In the genomic region with DNA sequence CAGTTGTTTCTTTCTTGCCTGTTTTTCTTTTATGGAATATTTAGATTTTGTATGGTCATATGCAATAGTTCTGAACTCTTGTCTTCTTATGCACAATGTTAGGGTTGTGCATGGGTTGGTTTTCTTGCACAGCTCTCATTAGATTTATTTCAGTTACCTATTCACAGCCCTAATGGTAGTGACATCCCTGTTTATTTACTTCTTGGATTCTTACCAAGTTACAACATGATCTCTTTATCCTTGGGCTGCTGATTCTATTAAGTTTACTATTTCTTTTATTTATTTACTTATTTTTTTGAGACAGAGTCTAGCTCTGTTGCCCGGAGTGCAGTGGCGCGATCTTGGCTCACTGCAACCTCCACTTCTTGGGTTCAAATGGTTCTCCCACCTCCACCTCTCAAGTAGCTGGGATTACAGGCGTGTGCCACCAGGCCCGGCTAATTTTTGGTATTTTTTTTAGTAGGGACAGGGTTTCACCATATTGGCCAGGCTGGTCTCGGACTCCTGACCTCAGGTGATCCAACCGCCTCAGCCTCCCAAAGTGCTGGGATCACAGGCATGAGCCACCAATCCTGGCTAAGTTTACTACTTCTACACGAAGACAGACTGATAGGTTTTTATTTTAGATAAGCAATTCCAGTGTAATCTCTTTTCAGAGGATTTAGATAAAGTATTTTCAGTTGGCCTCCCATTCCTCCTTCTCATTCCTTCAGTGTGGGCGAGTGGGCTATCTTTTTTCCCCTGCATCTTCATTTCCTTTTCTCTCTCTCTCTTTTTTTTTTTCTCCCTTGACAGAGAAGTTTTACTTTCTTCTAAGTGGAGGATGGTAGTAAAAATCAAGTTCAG, we compare ENCODE assay signal across 33 cellular contexts.
DNase-seq lines count a peak whose midpoint lies in the region; ATAC-seq and TF ChIP-seq lines count a peak whose summit lies in the region.
"Had no signal": no experiment of that assay in that cellular context is flagged by ENCODE, and none has a peak within 500 bp of the region (broad histone marks: within the 10 kb centered on the region; RNA-seq: fewer than 3 reads in every experiment).

No MANE protein-coding gene starts in this region.

- no peak overlapping the region for H3K4me3 Mint-ChIP-seq in CD4-positive, alpha-beta memory T cell
- H3K4me3 Mint-ChIP-seq in activated T-helper 17 cell treated with anti-CD3 and anti-CD28 coated beads, Interleukin-2, amount 50 U/mL, for 72 hours = no peak overlapping the region
- no peak overlapping the region for H3K4me3 Mint-ChIP-seq in nephron
- H3K4me3 Mint-ChIP-seq: activated CD8-positive, alpha-beta memory T cell treated with anti-CD3 and anti-CD28 coated beads, Interleukin-2, amount 10 ng/mL, durations not matched to agents 7 days and 5 days; activated T-cell treated with anti-CD3 and anti-CD28 coated beads, Interleukin-2, amount 50 U/mL, for 4 hours; CD8-positive, alpha-beta memory T cell; central memory CD8-positive, alpha-beta T cell; nephron progenitor cell; stimulated activated naive CD8-positive, alpha-beta T cell treated with anti-CD3 and anti-CD28 coated beads, Interleukin-15, amount 100 ng/mL, for 72 hours; T-helper 2 cell treated with Interferon-gamma antibody and Interleukin-4, amounts not matched to agents 5 μg/mL and 100 μg/mL, for 36 hours had no signal

- no peak overlapping the region for H3K4me3 ChIP-seq in CD4-positive, alpha-beta memory T cell (ENCODE audit: low read length in 2 of 2)
- H3K4me3 ChIP-seq in Loucy (ENCODE audit: low read length, poor library complexity, severe bottlenecking) (no peak overlapping the region), suprapubic skin (no peak overlapping the region), upper lobe of left lung (no peak overlapping the region)
- H3K4me3 ChIP-seq: ovary, skin epidermis, tibial nerve had no signal

- ATAC-seq in activated T-helper 17 cell treated with anti-CD3 and anti-CD28 coated beads, Interleukin-2, amount 50 U/mL, for 72 hours (replicated peaks) = no peak
- ATAC-seq in upper lobe of left lung (ENCODE audit: low FRiP score in 2 of 2) = no peak
- no peak for ATAC-seq in left colon
- ATAC-seq: activated CD8-positive, alpha-beta memory T cell treated with anti-CD3 and anti-CD28 coated beads, Interleukin-2, amount 10 ng/mL, durations not matched to agents 7 days and 5 days; activated T-cell treated with anti-CD3 and anti-CD28 coated beads, Interleukin-2, amount 50 U/mL, for 4 hours; esophagus mucosa; Panc1; stimulated activated naive CD8-positive, alpha-beta T cell treated with anti-CD3 and anti-CD28 coated beads, Interleukin-15, amount 100 ng/mL, for 72 hours had no signal

- H3K79me2 ChIP-seq in Loucy (ENCODE audit: insufficient read depth, low read length) = peaks cover 63% of the 10 kb centered on the region

- H3K27me3 Mint-ChIP-seq in CD4-positive, alpha-beta memory T cell = no peaks in the 10 kb centered on the region
- no peaks in the 10 kb centered on the region for H3K27me3 Mint-ChIP-seq in activated T-helper 17 cell treated with anti-CD3 and anti-CD28 coated beads, Interleukin-2, amount 50 U/mL, for 72 hours
- no peaks in the 10 kb centered on the region for H3K27me3 Mint-ChIP-seq in nephron (ENCODE audit: low read depth)
- H3K27me3 Mint-ChIP-seq: activated CD8-positive, alpha-beta memory T cell treated with anti-CD3 and anti-CD28 coated beads, Interleukin-2, amount 10 ng/mL, durations not matched to agents 7 days and 5 days; CD8-positive, alpha-beta memory T cell; central memory CD8-positive, alpha-beta T cell; stimulated activated naive CD8-positive, alpha-beta T cell treated with anti-CD3 and anti-CD28 coated beads, Interleukin-15, amount 100 ng/mL, for 72 hours had no signal

- no peaks in the 10 kb centered on the region for H3K36me3 ChIP-seq in CD4-positive, alpha-beta memory T cell (ENCODE audit: insufficient read depth, low read length)
- H3K36me3 ChIP-seq in Loucy (ENCODE audit: insufficient read depth, low read length) (no peaks in the 10 kb centered on the region), suprapubic skin (no peaks in the 10 kb centered on the region), upper lobe of left lung (no peaks in the 10 kb centered on the region)
- H3K36me3 ChIP-seq: ovary, tibial nerve had no signal

- peaks cover 0 to 20% (median 9%) of the 10 kb centered on the region in 4 donors for H3K4me1 Mint-ChIP-seq in CD4-positive, alpha-beta memory T cell
- H3K4me1 Mint-ChIP-seq in activated T-helper 17 cell treated with anti-CD3 and anti-CD28 coated beads, Interleukin-2, amount 50 U/mL, for 72 hours = peaks cover 15% of the 10 kb centered on the region
- H3K4me1 Mint-ChIP-seq in nephron = peaks cover 56% of the 10 kb centered on the region

- POLR2A ChIA-PET in CD4-positive, alpha-beta memory T cell (lab: Charles Lee; ENCODE audit: partially characterized antibody) = no interaction called here

- no peak overlapping the region for H3K27ac ChIP-seq in CD4-positive, alpha-beta memory T cell (ENCODE audit: low read depth, low read length)
- H3K27ac ChIP-seq in suprapubic skin (no peak overlapping the region), upper lobe of left lung (no peak overlapping the region)
- H3K27ac ChIP-seq: ovary had no signal

- H3K9me3 Mint-ChIP-seq in CD4-positive, alpha-beta memory T cell = no peaks in the 10 kb centered on the region
- no peaks in the 10 kb centered on the region for H3K9me3 Mint-ChIP-seq in activated T-helper 17 cell treated with anti-CD3 and anti-CD28 coated beads, Interleukin-2, amount 50 U/mL, for 72 hours
- H3K9me3 Mint-ChIP-seq in nephron = no peaks in the 10 kb centered on the region
- H3K9me3 Mint-ChIP-seq: activated T-cell treated with anti-CD3 and anti-CD28 coated beads, Interleukin-2, amount 50 U/mL, for 4 hours; CD8-positive, alpha-beta memory T cell; central memory CD8-positive, alpha-beta T cell; nephron progenitor cell; stimulated activated naive CD8-positive, alpha-beta T cell treated with anti-CD3 and anti-CD28 coated beads, Interleukin-15, amount 100 ng/mL, for 72 hours; T-helper 2 cell treated with Interferon-gamma antibody and Interleukin-4, amounts not matched to agents 5 μg/mL and 100 μg/mL, for 36 hours had no signal

- no peaks in the 10 kb centered on the region for H3K4me1 ChIP-seq in CD4-positive, alpha-beta memory T cell (ENCODE audit: insufficient read depth, low read length)
- peaks cover 74% of the 10 kb centered on the region for H3K4me1 ChIP-seq in Loucy (ENCODE audit: insufficient read depth, low read length, poor library complexity, severe bottlenecking)
- H3K4me1 ChIP-seq in suprapubic skin = peaks cover 31% of the 10 kb centered on the region
- H3K4me1 ChIP-seq in upper lobe of left lung = peaks cover 9 to 31% (median 20%) of the 10 kb centered on the region in 4 donors

- H3K9me2 ChIP-seq in Loucy (replicated peaks; ENCODE audit: low read depth, low read length) = no peaks in the 10 kb centered on the region

- H3K27me3 ChIP-seq in CD4-positive, alpha-beta memory T cell (ENCODE audit: insufficient read depth, low read length) = no peaks in the 10 kb centered on the region
- H3K27me3 ChIP-seq in Loucy (ENCODE audit: insufficient read depth, low read length, poor library complexity, severe bottlenecking) = no peaks in the 10 kb centered on the region
- H3K27me3 ChIP-seq in suprapubic skin = no peaks in the 10 kb centered on the region
- H3K27me3 ChIP-seq in upper lobe of left lung = no peaks in the 10 kb centered on the region
- H3K27me3 ChIP-seq: ovary, tibial nerve had no signal

- peaks cover 6% of the 10 kb centered on the region for H3F3A ChIP-seq in Loucy (ENCODE audit: low read depth)

- peaks cover 8% of the 10 kb centered on the region for H4K20me1 ChIP-seq in Loucy (ENCODE audit: insufficient read depth, low read length, poor library complexity, severe bottlenecking)

- H3K27ac Mint-ChIP-seq in CD4-positive, alpha-beta memory T cell = peak overlapping the region in 4 of 7 donors; percentile 1 to 88 (median 46)
- peak overlapping the region; percentile 59 for H3K27ac Mint-ChIP-seq in activated T-helper 17 cell treated with anti-CD3 and anti-CD28 coated beads, Interleukin-2, amount 50 U/mL, for 72 hours
- H3K27ac Mint-ChIP-seq in nephron = peak overlapping the region in 2 of 3 experiments; percentile 77 to 96
- H3K27ac Mint-ChIP-seq: activated CD8-positive, alpha-beta memory T cell treated with anti-CD3 and anti-CD28 coated beads, Interleukin-2, amount 10 ng/mL, durations not matched to agents 7 days and 5 days; nephron progenitor cell; T-helper 2 cell treated with Interferon-gamma antibody and Interleukin-4, amounts not matched to agents 5 μg/mL and 100 μg/mL, for 36 hours had no signal

- TF ChIP-seq CTCF in Loucy (conservative IDR thresholded peaks at IDR 0.05; ENCODE audit: low read length) = no peak
- TF ChIP-seq CTCF in nephron (IDR thresholded peaks at IDR 0.05; ENCODE audit: unreplicated experiment in 3 of 3) = no peak
- no peak for TF ChIP-seq CTCF in suprapubic skin (IDR thresholded peaks at IDR 0.05)
- no peak for TF ChIP-seq CTCF in upper lobe of left lung (IDR thresholded peaks at IDR 0.05)

- intact Hi-C loops in CD4-positive, alpha-beta memory T cell (cut with micrococcal nuclease) = no loop called here
- intact Hi-C loops in left colon (cut with DNase I, micrococcal nuclease) = no loop called here

- DNase-seq in CD4-positive, alpha-beta memory T cell = no peak
- DNase-seq in suprapubic skin (ENCODE audit: low spot score in 2 of 2) = no peak
- no peak for DNase-seq in upper lobe of left lung
- DNase-seq in activated naive CD4-positive, alpha-beta T cell treated with anti-CD3 and anti-CD28 coated beads, Interleukin-2, amount 50 U/mL, for 16 hours = no peak
- no peak for DNase-seq in left colon
- DNase-seq: activated CD4-positive, alpha-beta T cell treated with anti-CD3 and anti-CD28 coated beads, Interleukin-2, amount 50 U/mL, for 1 hour; activated CD4-positive, CD25-positive, alpha-beta regulatory T cell; activated CD8-positive, alpha-beta memory T cell treated with anti-CD3 and anti-CD28 coated beads, Interleukin-2, amount 10 ng/mL, durations not matched to agents 7 days and 5 days; activated naive CD4-positive, alpha-beta T cell; activated T-cell treated with anti-CD3 and anti-CD28 coated beads, Interleukin-2, amount 50 U/mL, for 4 hours; CD8-positive, alpha-beta memory T cell; dermis blood vessel endothelial cell; glutamatergic neuron; islet precursor cell; KG1; MM.1S; NCI-H1105 treated with DMSO at 0.1 percent for 48 hours; NCI-H187 treated with DMSO at 0.1 percent for 48 hours; NCI-H524; nephron progenitor cell; ovary; retina; SHP77; stimulated activated naive CD8-positive, alpha-beta T cell treated with anti-CD3 and anti-CD28 coated beads, Interleukin-15, amount 100 ng/mL, for 72 hours had no signal

- TF ChIP-seq EP300 in suprapubic skin (IDR thresholded peaks at IDR 0.05) (no peak), upper lobe of left lung (IDR thresholded peaks at IDR 0.05) (no peak)

- no peak for TF ChIP-seq POLR2A in suprapubic skin (IDR thresholded peaks at IDR 0.05)
- TF ChIP-seq POLR2A in upper lobe of left lung (IDR thresholded peaks at IDR 0.05) = no peak

- H3K9me3 ChIP-seq in CD4-positive, alpha-beta memory T cell (ENCODE audit: control insufficient read depth in 1 of 2, low read length in 2 of 2) = no peaks in the 10 kb centered on the region
- no peaks in the 10 kb centered on the region for H3K9me3 ChIP-seq in Loucy (ENCODE audit: insufficient read depth, low read depth, low read length)
- no peaks in the 10 kb centered on the region for H3K9me3 ChIP-seq in suprapubic skin
- H3K9me3 ChIP-seq in upper lobe of left lung = no peaks in the 10 kb centered on the region
- H3K9me3 ChIP-seq: ovary, tibial nerve had no signal

- peaks cover 5 to 7% of the 10 kb centered on the region in 2 donors for H3K36me3 Mint-ChIP-seq in CD4-positive, alpha-beta memory T cell
- peaks cover 2% of the 10 kb centered on the region for H3K36me3 Mint-ChIP-seq in activated T-helper 17 cell treated with anti-CD3 and anti-CD28 coated beads, Interleukin-2, amount 50 U/mL, for 72 hours (ENCODE audit: low read depth)
- H3K36me3 Mint-ChIP-seq in nephron (ENCODE audit: low read depth) = no peaks in the 10 kb centered on the region

- H3K9ac ChIP-seq in Loucy (ENCODE audit: low read depth, low read length, poor library complexity, severe bottlenecking) = no peak overlapping the region

- 95% methylated on average over 9 of the region's 9 CpGs for WGBS in suprapubic skin
- 86 to 91% methylated on average over 9 of the region's 9 CpGs for WGBS in upper lobe of left lung, 2 donors

- H3K4me2 ChIP-seq in Loucy (ENCODE audit: low read depth, low read length, poor library complexity, severe bottlenecking) = peak overlapping the region; percentile 45

- CTCF ChIA-PET in CD4-positive, alpha-beta memory T cell (lab: Charles Lee; ENCODE audit: partially characterized antibody) = interaction anchor here (1.9 kb wide), 1 partner anchor 9 kb away, joined by 7 read pairs; no protein-coding TSS in a partner anchor

- H2AFZ ChIP-seq in Loucy (ENCODE audit: low read length) = no peak overlapping the region
